In the genomic region with DNA sequence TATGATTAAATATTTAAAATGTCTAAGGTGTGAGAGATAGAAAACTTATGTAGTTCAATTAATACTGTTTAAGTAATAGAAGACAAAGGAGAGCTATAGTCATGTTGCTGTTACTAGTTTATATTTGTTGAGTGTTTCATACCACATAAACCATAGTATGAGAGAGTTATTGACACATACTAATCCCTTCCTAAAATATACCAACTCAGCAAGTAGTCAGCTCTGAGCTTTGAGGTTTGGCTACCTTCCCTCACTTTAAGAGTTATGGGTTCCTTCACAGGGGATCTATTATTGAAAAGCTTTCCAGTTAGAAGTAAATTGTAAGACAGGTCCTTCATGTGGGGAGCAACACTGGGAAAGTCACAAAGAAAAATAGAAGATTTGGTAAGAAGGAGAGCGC, we compare ENCODE assay signal across 19 cellular contexts.
DNase-seq lines count a peak whose midpoint lies in the region; ATAC-seq and TF ChIP-seq lines count a peak whose summit lies in the region.
"Had no signal": no experiment of that assay in that cellular context is flagged by ENCODE, and none has a peak within 500 bp of the region (broad histone marks: within the 10 kb centered on the region; RNA-seq: fewer than 3 reads in every experiment).

No MANE protein-coding gene starts in this region.

- H3K27me3 ChIP-seq in DOHH2 (ENCODE audit: control insufficient read depth, low read length) (no peaks in the 10 kb centered on the region), OCI-LY1 (ENCODE audit: insufficient read depth, low read length) (no peaks in the 10 kb centered on the region), Caco-2 (replicated peaks; ENCODE audit: control insufficient read depth, insufficient read depth, low read length) (no peaks in the 10 kb centered on the region), sigmoid colon (no peaks in the 10 kb centered on the region)
- H3K27me3 ChIP-seq: SJSA1 had no signal

- no peak overlapping the region for H3K4me3 Mint-ChIP-seq in Caco-2 (ENCODE audit: unreplicated experiment)
- H3K4me3 Mint-ChIP-seq in activated CD8-positive, alpha-beta T cell treated with anti-CD3 and anti-CD28 coated beads for 36 hours: no peak overlapping the region
- H3K4me3 Mint-ChIP-seq: CD4-positive, CD25-positive, alpha-beta regulatory T cell; H9 had no signal

- 71 to 88% methylated on average over 1 of the region's 1 CpG for WGBS in sigmoid colon, 2 donors

- H3K79me2 ChIP-seq in DOHH2 (ENCODE audit: control insufficient read depth, low read length) (no peaks in the 10 kb centered on the region), OCI-LY1 (ENCODE audit: insufficient read depth, low read length) (no peaks in the 10 kb centered on the region)

- H3K9ac ChIP-seq in OCI-LY1 (ENCODE audit: low read length): peak overlapping the region; percentile 38
- H3K9ac ChIP-seq: GM23248 had no signal

- H3K36me3 ChIP-seq in DOHH2 (ENCODE audit: control insufficient read depth, low read length) (peaks cover 11% of the 10 kb centered on the region), OCI-LY1 (ENCODE audit: insufficient read depth, low read length) (no peaks in the 10 kb centered on the region), Caco-2 (ENCODE audit: control insufficient read depth, insufficient read depth, low read length) (no peaks in the 10 kb centered on the region), sigmoid colon (no peaks in the 10 kb centered on the region)
- H3K36me3 ChIP-seq: SJSA1 had no signal

- H3K27me3 Mint-ChIP-seq in Caco-2 (ENCODE audit: insufficient read depth, unreplicated experiment): peaks cover 9% of the 10 kb centered on the region
- peaks cover 9% of the 10 kb centered on the region for H3K27me3 Mint-ChIP-seq in activated CD8-positive, alpha-beta T cell treated with anti-CD3 and anti-CD28 coated beads for 36 hours
- H3K27me3 Mint-ChIP-seq: CD4-positive, CD25-positive, alpha-beta regulatory T cell had no signal

- no peak overlapping the region for H3K27ac Mint-ChIP-seq in Caco-2 (ENCODE audit: unreplicated experiment)
- no peak overlapping the region for H3K27ac Mint-ChIP-seq in activated CD8-positive, alpha-beta T cell treated with anti-CD3 and anti-CD28 coated beads for 36 hours
- H3K27ac Mint-ChIP-seq: CD4-positive, CD25-positive, alpha-beta regulatory T cell; H9 had no signal

- intact Hi-C loops in Caco-2 (cut with micrococcal nuclease; ENCODE audit: unreplicated experiment) (no loop called here), sigmoid colon (cut with DNase I) (no loop called here)
- intact Hi-C loops in activated CD8-positive, alpha-beta T cell treated with anti-CD3 and anti-CD28 coated beads for 36 hours (cut with micrococcal nuclease): no loop called here

- H3F3A ChIP-seq in DOHH2 (ENCODE audit: control insufficient read depth, insufficient read depth) (peaks cover 5% of the 10 kb centered on the region; the same call in 1 of the 2 replicates), OCI-LY1 (ENCODE audit: insufficient read depth, low read length) (no peaks in the 10 kb centered on the region)

- peak overlapping the region; percentile 54; the same call in 1 of the 2 replicates for H3K27ac ChIP-seq in DOHH2 (ENCODE audit: low read depth, low read length)
- peak overlapping the region; percentile 92 for H3K27ac ChIP-seq in OCI-LY1 (ENCODE audit: low read depth, low read length, poor library complexity, severe bottlenecking)
- H3K27ac ChIP-seq in sigmoid colon: no peak overlapping the region
- H3K27ac ChIP-seq: A549, GM23248, SJSA1 had no signal

- H4K20me1 ChIP-seq in DOHH2 (ENCODE audit: control insufficient read depth, insufficient read depth, low read depth, low read length) (no peaks in the 10 kb centered on the region), OCI-LY1 (ENCODE audit: insufficient read depth, low read length) (no peaks in the 10 kb centered on the region)

- H3K9me2 ChIP-seq in DOHH2 (replicated peaks; ENCODE audit: control insufficient read depth, low read length) (no peaks in the 10 kb centered on the region), OCI-LY1 (ENCODE audit: low read depth, low read length) (no peaks in the 10 kb centered on the region)

- no peak overlapping the region for H2AFZ ChIP-seq in OCI-LY1 (ENCODE audit: low read length)
- H2AFZ ChIP-seq: GM23248 had no signal

- H3K4me2 ChIP-seq in DOHH2 (ENCODE audit: low read length) (no peak overlapping the region), OCI-LY1 (ENCODE audit: low read length) (peak overlapping the region; percentile 65)
- H3K4me2 ChIP-seq: A549 had no signal

- POLR2A ChIA-PET in Caco-2 (lab: Charles Lee): no interaction called here
- POLR2A ChIA-PET in activated CD8-positive, alpha-beta T cell treated with anti-CD3 and anti-CD28 coated beads for 36 hours (lab: Charles Lee): no interaction called here

- ATAC-seq in activated CD8-positive, alpha-beta T cell treated with anti-CD3 and anti-CD28 coated beads for 36 hours: no peak
- ATAC-seq: A549, HepG2, Right ventricle myocardium inferior had no signal

- H3K9me3 ChIP-seq in DOHH2 (ENCODE audit: control insufficient read depth, insufficient read depth, low read length): peaks cover 39% of the 10 kb centered on the region
- H3K9me3 ChIP-seq in OCI-LY1 (ENCODE audit: low read length): peaks cover 10% of the 10 kb centered on the region
- H3K9me3 ChIP-seq in Caco-2: no peaks in the 10 kb centered on the region
- H3K9me3 ChIP-seq in sigmoid colon: no peaks in the 10 kb centered on the region
- H3K9me3 ChIP-seq: A549, SJSA1 had no signal

- no peaks in the 10 kb centered on the region for H3K4me1 Mint-ChIP-seq in Caco-2 (ENCODE audit: low read depth, unreplicated experiment)
- no peaks in the 10 kb centered on the region for H3K4me1 Mint-ChIP-seq in activated CD8-positive, alpha-beta T cell treated with anti-CD3 and anti-CD28 coated beads for 36 hours (ENCODE audit: low read depth)
- H3K4me1 Mint-ChIP-seq: CD4-positive, CD25-positive, alpha-beta regulatory T cell; H9 had no signal

- peak; percentile 60 for DNase-seq in astrocyte of the hippocampus (ENCODE audit: low read depth, low spot score)
- DNase-seq in myocyte (ENCODE audit: low read depth): peak; percentile 26
- no peak for DNase-seq in Caco-2
- DNase-seq in sigmoid colon: no peak
- no peak for DNase-seq in HCEC 1CT
- DNase-seq in activated CD8-positive, alpha-beta T cell treated with anti-CD3 and anti-CD28 coated beads for 36 hours: no peak
- DNase-seq: CD4-positive, CD25-positive, alpha-beta regulatory T cell; DND-41; GM23248; H9; KBM-7; NCI-H1694; NCI-H69 had no signal

- CTCF ChIA-PET in Caco-2 (lab: Charles Lee): no interaction called here
- CTCF ChIA-PET in activated CD8-positive, alpha-beta T cell treated with anti-CD3 and anti-CD28 coated beads for 36 hours (lab: Charles Lee): no interaction called here

- peaks cover 28% of the 10 kb centered on the region for H3K4me1 ChIP-seq in DOHH2 (ENCODE audit: control insufficient read depth, low read length)
- peaks cover 40% of the 10 kb centered on the region for H3K4me1 ChIP-seq in OCI-LY1 (ENCODE audit: insufficient read depth, low read length, severe bottlenecking)
- H3K4me1 ChIP-seq in Caco-2: no peaks in the 10 kb centered on the region
- no peaks in the 10 kb centered on the region for H3K4me1 ChIP-seq in sigmoid colon
- H3K4me1 ChIP-seq: A549, SJSA1 had no signal

- no peaks in the 10 kb centered on the region for H3K9me3 Mint-ChIP-seq in Caco-2 (ENCODE audit: unreplicated experiment)
- H3K9me3 Mint-ChIP-seq in activated CD8-positive, alpha-beta T cell treated with anti-CD3 and anti-CD28 coated beads for 36 hours: no peaks in the 10 kb centered on the region

- BruUV-seq in Caco-2 (replicated peaks; lab: Mats Ljungman, UMichigan): no TSS peak

- TF ChIP-seq CTCF in DOHH2 (IDR thresholded peaks at IDR 0.05; ENCODE audit: low read depth, low read length, poor library complexity, severe bottlenecking) (no peak), OCI-LY1 (IDR thresholded peaks at IDR 0.05; ENCODE audit: low read length) (no peak), Caco-2 (IDR thresholded peaks at IDR 0.05; ENCODE audit: insufficient read depth in 1 of 2, low read depth in 1 of 2, low read length in 1 of 2, severe bottlenecking in 1 of 2, unreplicated experiment in 1 of 2) (no peak), sigmoid colon (IDR thresholded peaks at IDR 0.05) (no peak)
- no peak for TF ChIP-seq CTCF in activated CD8-positive, alpha-beta T cell treated with anti-CD3 and anti-CD28 coated beads for 36 hours (IDR thresholded peaks at IDR 0.05)

- no peak for TF ChIP-seq POLR2A in sigmoid colon (IDR thresholded peaks at IDR 0.05)

- H3K4me3 ChIP-seq in DOHH2 (ENCODE audit: low read length) (no peak overlapping the region), OCI-LY1 (ENCODE audit: low read depth, low read length, poor library complexity, severe bottlenecking) (no peak overlapping the region), Caco-2 (ENCODE audit: low read depth, low read length) (no peak overlapping the region), sigmoid colon (no peak overlapping the region)
- H3K4me3 ChIP-seq: A549, GM23248, SJSA1 had no signal

- no peak for TF ChIP-seq EP300 in sigmoid colon (IDR thresholded peaks at IDR 0.05)

- H3K36me3 Mint-ChIP-seq in Caco-2 (ENCODE audit: insufficient read depth, unreplicated experiment): no peaks in the 10 kb centered on the region
- H3K36me3 Mint-ChIP-seq in activated CD8-positive, alpha-beta T cell treated with anti-CD3 and anti-CD28 coated beads for 36 hours (ENCODE audit: low read depth): no peaks in the 10 kb centered on the region
- H3K36me3 Mint-ChIP-seq: CD4-positive, CD25-positive, alpha-beta regulatory T cell had no signal

Comparison
In these comparisons a context has a peak if more than half of its experiments do, and no peak if none do; other contexts are left out.
1. H3K27ac ChIP-seq: peak in DOHH2 (single experiment) and OCI-LY1 (single experiment); none in sigmoid colon (0 of 4).
2. DNase-seq: peak in astrocyte of the hippocampus (single experiment) and myocyte (single experiment); none in Caco-2 (0 of 2), sigmoid colon (single experiment), HCEC 1CT (single experiment) and activated CD8-positive, alpha-beta T cell treated with anti-CD3 and anti-CD28 coated beads for 36 hours (single experiment).